Comparison of ENCODE assay signal across 22 cellular contexts in genomic region chr9:126240835-126241234, GRCh38.
"Had no signal": no experiment of that assay in that cellular context is flagged by ENCODE, and none has a peak within 500 bp of the region (broad histone marks: within the 10 kb centered on the region; RNA-seq: fewer than 3 reads in every experiment).

No MANE protein-coding gene starts in this region.

- DNase-seq: activated CD4-positive, alpha-beta T cell treated with anti-CD3 and anti-CD28 coated beads, Interleukin-2, amount 50 U/mL, for 1 hour; activated CD4-positive, CD25-positive, alpha-beta regulatory T cell treated with anti-CD3 and anti-CD28 coated beads, Interleukin-2, amount 50 U/mL, for 72 hours; activated naive CD4-positive, alpha-beta T cell treated with anti-CD3 and anti-CD28 coated beads for 36 hours; activated naive CD8-positive, alpha-beta T cell treated with anti-CD3 and anti-CD28 coated beads, Interleukin-2, amount 10 ng/mL, durations not matched to agents 7 days and 5 days; activated T-cell treated with anti-CD3 and anti-CD28 coated beads, Interleukin-2, amount 50 U/mL, for 1 hour; amniotic stem cell; effector CD8-positive, alpha-beta T cell; erythroblast; foreskin keratinocyte; kidney; lower lobe of right lung; naive thymus-derived CD4-positive, alpha-beta T cell; occipital lobe; posterior cingulate gyrus; right lobe of liver; stimulated activated CD4-positive, alpha-beta T cell treated with anti-CD3 and anti-CD28 coated beads, Interleukin-1b, Interleukin-23, amount 100 ng/mL, for 48 hours; WERI-Rb-1 had no signal

- ATAC-seq: foreskin keratinocyte; lower lobe of right lung; naive thymus-derived CD4-positive, alpha-beta T cell; right lobe of liver; stimulated activated effector memory CD8-positive, alpha-beta T cell treated with anti-CD3 and anti-CD28 coated beads, Interleukin-12 subunit alpha, Interleukin-12 subunit beta, amount 100 ng/mL, for 72 hours had no signal

- H3K9me3 Mint-ChIP-seq: activated naive CD8-positive, alpha-beta T cell treated with anti-CD3 and anti-CD28 coated beads, Interleukin-2, amount 10 ng/mL, durations not matched to agents 7 days and 5 days had no signal

- H3K36me3 Mint-ChIP-seq: activated naive CD8-positive, alpha-beta T cell treated with anti-CD3 and anti-CD28 coated beads, Interleukin-2, amount 10 ng/mL, durations not matched to agents 7 days and 5 days; stimulated activated effector memory CD8-positive, alpha-beta T cell treated with anti-CD3 and anti-CD28 coated beads, Interleukin-12 subunit alpha, Interleukin-12 subunit beta, amount 100 ng/mL, for 72 hours; type B pancreatic cell had no signal

- H3K27ac Mint-ChIP-seq: activated naive CD4-positive, alpha-beta T cell treated with anti-CD3 and anti-CD28 coated beads for 36 hours; activated naive CD8-positive, alpha-beta T cell treated with anti-CD3 and anti-CD28 coated beads, Interleukin-2, amount 10 ng/mL, durations not matched to agents 7 days and 5 days; dendritic cell treated with granulocyte-macrophage colony-stimulating factor and Interleukin-4, amounts not matched to agents 40 ng/mL and 50 ng/mL, for 4 days; naive thymus-derived CD4-positive, alpha-beta T cell; stimulated activated effector memory CD8-positive, alpha-beta T cell treated with anti-CD3 and anti-CD28 coated beads, Interleukin-12 subunit alpha, Interleukin-12 subunit beta, amount 100 ng/mL, for 72 hours; T-helper 2 cell treated with Interferon-gamma antibody and Interleukin-4, amounts not matched to agents 5 μg/mL and 100 μg/mL, for 36 hours; type B pancreatic cell had no signal

- H3K4me3 Mint-ChIP-seq: activated naive CD4-positive, alpha-beta T cell treated with anti-CD3 and anti-CD28 coated beads for 36 hours; activated naive CD8-positive, alpha-beta T cell treated with anti-CD3 and anti-CD28 coated beads, Interleukin-2, amount 10 ng/mL, durations not matched to agents 7 days and 5 days; dendritic cell treated with granulocyte-macrophage colony-stimulating factor and Interleukin-4, amounts not matched to agents 40 ng/mL and 50 ng/mL, for 4 days; naive thymus-derived CD4-positive, alpha-beta T cell; neural crest cell; stimulated activated effector memory CD8-positive, alpha-beta T cell treated with anti-CD3 and anti-CD28 coated beads, Interleukin-12 subunit alpha, Interleukin-12 subunit beta, amount 100 ng/mL, for 72 hours; T-helper 2 cell treated with Interferon-gamma antibody and Interleukin-4, amounts not matched to agents 5 μg/mL and 100 μg/mL, for 36 hours; type B pancreatic cell had no signal

- H3K4me1 Mint-ChIP-seq: activated naive CD8-positive, alpha-beta T cell treated with anti-CD3 and anti-CD28 coated beads, Interleukin-2, amount 10 ng/mL, durations not matched to agents 7 days and 5 days; neural crest cell; stimulated activated effector memory CD8-positive, alpha-beta T cell treated with anti-CD3 and anti-CD28 coated beads, Interleukin-12 subunit alpha, Interleukin-12 subunit beta, amount 100 ng/mL, for 72 hours had no signal
